In the genomic region with DNA sequence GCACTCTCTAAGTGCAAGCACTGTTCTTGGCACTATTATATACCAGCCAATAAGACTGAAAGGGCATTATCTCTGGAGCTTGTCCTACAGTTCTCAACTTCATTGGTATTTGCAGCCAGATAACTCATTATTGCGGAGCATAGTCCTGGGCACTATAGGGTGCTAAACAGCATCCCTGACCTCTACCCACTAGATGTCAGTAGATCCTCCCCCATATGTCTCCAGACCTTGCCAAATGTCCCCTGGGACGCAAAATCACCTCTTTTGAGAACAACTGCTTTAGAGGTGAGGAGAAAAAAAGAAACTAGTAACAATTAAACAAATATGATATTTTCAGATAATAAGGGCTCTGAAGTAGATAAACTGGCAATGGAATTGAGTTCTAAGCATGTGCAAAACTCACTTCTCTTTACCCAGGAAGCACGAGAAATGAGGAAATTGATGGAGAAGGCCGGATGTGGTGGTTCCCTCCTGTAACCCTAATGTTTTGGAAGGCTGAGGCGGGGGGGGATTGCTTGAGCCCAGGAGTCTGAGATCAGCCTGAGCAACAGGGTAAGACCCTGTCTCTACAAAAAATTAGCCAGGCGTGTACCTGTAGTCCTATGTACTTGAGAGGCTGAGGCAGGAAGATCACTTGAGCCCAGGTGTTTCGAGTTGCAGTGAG, we compare ENCODE assay signal across 7 cellular contexts.
DNase-seq lines count a peak whose midpoint lies in the region; ATAC-seq and TF ChIP-seq lines count a peak whose summit lies in the region.

No MANE protein-coding gene starts in this region.

- H3K4me1 ChIP-seq in testis: no peaks in the 10 kb centered on the region

- H3K4me3 ChIP-seq in LNCaP clone FGC (ENCODE audit: low read depth, low read length) (no peak overlapping the region), cardiac fibroblast (replicated peaks in 1 of 2; ENCODE audit: low read depth in 2 of 2, low read length in 2 of 2) (no peak overlapping the region), testis (no peak overlapping the region)

- H3K27ac ChIP-seq in testis: no peak overlapping the region

- H3K9me3 Mint-ChIP-seq in progenitor cell of endocrine pancreas (ENCODE audit: low read depth): no peaks in the 10 kb centered on the region

- H3K4me3 Mint-ChIP-seq in progenitor cell of endocrine pancreas (ENCODE audit: low read depth): no peak overlapping the region

- H3K36me3 ChIP-seq in testis (ENCODE audit: low read depth, missing control alignments): no peaks in the 10 kb centered on the region

- H3K27me3 Mint-ChIP-seq in progenitor cell of endocrine pancreas: no peaks in the 10 kb centered on the region

- DNase-seq in LNCaP clone FGC (ENCODE audit: low read depth): no peak
- DNase-seq in cardiac fibroblast (ENCODE audit: low read depth in 2 of 2): peak; percentile 16 to 29
- DNase-seq in progenitor cell of endocrine pancreas (ENCODE audit: low spot score, unreplicated experiment): no peak
- DNase-seq in testis: no peak
- no peak for DNase-seq in kidney glomerular epithelial cell (lab: John Stamatoyannopoulos, UW)

- ATAC-seq in GM18498 (IDR thresholded peaks at IDR 0.05; ENCODE audit: unreplicated experiment): peak; percentile 46
- peak; percentile 50 for ATAC-seq in GM21723 (IDR thresholded peaks at IDR 0.05; ENCODE audit: unreplicated experiment)

- H3K4me1 Mint-ChIP-seq in progenitor cell of endocrine pancreas (ENCODE audit: low read depth): peaks cover 4% of the 10 kb centered on the region

- 67 to 74% methylated on average over 7 of the region's 7 CpGs for WGBS in testis, 2 donors

- peaks cover 6% of the 10 kb centered on the region for H3K36me3 Mint-ChIP-seq in progenitor cell of endocrine pancreas (ENCODE audit: insufficient read depth)

- H3K9me3 ChIP-seq in testis: no peaks in the 10 kb centered on the region

- H3K27ac Mint-ChIP-seq in progenitor cell of endocrine pancreas: peak overlapping the region; percentile 51

- intact Hi-C loops in testis (cut with DNase I; ENCODE audit: low total_unique reads): no loop called here

- H3K27me3 ChIP-seq in testis: no peaks in the 10 kb centered on the region

- TF ChIP-seq CTCF in LNCaP clone FGC (IDR thresholded peaks at IDR 0.05; ENCODE audit: control insufficient read depth, extremely low read depth, insufficient read depth) (peak; percentile 54), cardiac fibroblast (IDR thresholded peaks at IDR 0.05; ENCODE audit: low read depth, low read length) (peak; percentile 26), progenitor cell of endocrine pancreas (IDR thresholded peaks at IDR 0.05; ENCODE audit: unreplicated experiment) (peak; percentile 24), testis (IDR thresholded peaks at IDR 0.05) (no peak)

- TF ChIP-seq POLR2A in testis (IDR thresholded peaks at IDR 0.05): no peak

Comparison
In these comparisons a context has a peak if more than half of its experiments do, and no peak if none do; other contexts are left out.
1. DNase-seq: peak in cardiac fibroblast (2 of 2); none in LNCaP clone FGC (single experiment), progenitor cell of endocrine pancreas (single experiment), testis (single experiment) and kidney glomerular epithelial cell (single experiment).
2. CTCF ChIP-seq: peak in LNCaP clone FGC (single experiment), cardiac fibroblast (single experiment) and progenitor cell of endocrine pancreas (single experiment); none in testis (0 of 3).